In the genomic region with DNA sequence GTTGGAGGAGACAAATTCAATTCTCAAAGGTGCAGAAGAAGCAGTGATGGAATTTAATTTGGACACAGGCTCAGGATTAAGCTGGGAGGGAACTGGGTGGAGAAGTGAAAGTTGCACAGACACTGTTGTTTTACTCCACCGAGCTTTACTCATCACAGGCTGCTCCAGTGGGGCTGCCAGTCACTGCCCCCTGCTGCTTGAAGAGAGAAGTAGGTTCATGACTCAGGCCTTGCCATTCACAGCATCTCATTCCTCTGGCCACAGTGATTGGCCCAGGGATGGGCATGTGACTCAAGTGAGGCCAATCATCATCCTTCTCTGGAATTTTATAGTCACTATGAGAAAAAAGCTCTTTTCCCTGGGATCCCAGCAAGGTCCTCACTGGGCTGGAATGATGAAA, we compare ENCODE assay signal across 8 cellular contexts. TPM values are rescaled to one million over a fixed set of nuclear protein-coding genes. Genes with fewer than 3 reads are reported as not detected.
A peak's percentile ranks its signal among the peaks of the same experiment; 100 is the strongest.
DNase-seq lines count a peak whose midpoint lies in the region; ATAC-seq and TF ChIP-seq lines count a peak whose summit lies in the region.

No MANE protein-coding gene starts in this region.

- H4K91ac ChIP-seq in mesenchymal stem cell (ENCODE audit: low read length): no peak overlapping the region

- no peak overlapping the region for H3K4ac ChIP-seq in mesenchymal stem cell (ENCODE audit: low read depth in 1 of 2, low read length in 2 of 2)

- H3K27me3 ChIP-seq in Panc1 (ENCODE audit: control insufficient read depth, insufficient read depth, low read length): no peaks in the 10 kb centered on the region
- H3K27me3 ChIP-seq in mesenchymal stem cell (ENCODE audit: control insufficient read depth in 1 of 2, insufficient read depth in 1 of 2, low read length in 2 of 2): peaks cover 7 to 16% of the 10 kb centered on the region in 2 experiments

- CTCF ChIA-PET in Panc1 (lab: Charles Lee): interaction anchor here (0.5 kb wide), 1 partner anchor 153 kb away, joined by 3 read pairs; no protein-coding TSS in a partner anchor

- H3K9ac ChIP-seq in mesenchymal stem cell (ENCODE audit: low read length): no peak overlapping the region

- H3K27ac ChIP-seq in Panc1 (ENCODE audit: low read length) (no peak overlapping the region; the same call in 1 of the 2 replicates), mesenchymal stem cell (ENCODE audit: low read length, poor library complexity, severe bottlenecking) (no peak overlapping the region)

- in situ Hi-C loops in GM13977 (cut with MboI; ENCODE audit: low pct_unique_long_range_greater_than_20kb, low sequenced_read_pairs, unreplicated experiment): no loop called here
- in situ Hi-C loops in Panc1 (cut with HindIII; ENCODE audit: low pct_unique_long_range_greater_than_20kb, low sequenced_read_pairs): no loop called here

- 64% methylated on average over 1 of the region's 1 CpG for WGBS in mesenchymal stem cell

- H3K4me2 ChIP-seq in mesenchymal stem cell (ENCODE audit: low read length, poor library complexity, severe bottlenecking): no peak overlapping the region

- no peak overlapping the region for H2AK5ac ChIP-seq in mesenchymal stem cell (ENCODE audit: low read length, severe bottlenecking)

- H3K4me1 ChIP-seq in Panc1 (ENCODE audit: control insufficient read depth, insufficient read depth, low read length) (peaks cover 7% of the 10 kb centered on the region; the same call in 1 of the 2 replicates), mesenchymal stem cell (ENCODE audit: control insufficient read depth, insufficient read depth, low read depth, low read length) (no peaks in the 10 kb centered on the region)

- H3K18ac ChIP-seq in mesenchymal stem cell (ENCODE audit: low read depth in 1 of 2, low read length in 2 of 2): no peak overlapping the region

- POLR2A ChIA-PET in Panc1 (lab: Charles Lee): no interaction called here

- ATAC-seq in HG02884 (IDR thresholded peaks at IDR 0.05; ENCODE audit: unreplicated experiment) (peak; percentile 76), Panc1 (peak; percentile 83), HG03045 (IDR thresholded peaks at IDR 0.05; ENCODE audit: unreplicated experiment) (no peak)

- H2BK15ac ChIP-seq in mesenchymal stem cell (ENCODE audit: low read depth, poor library complexity, severe bottlenecking): no peak overlapping the region

- H2AFZ ChIP-seq in mesenchymal stem cell (ENCODE audit: low read depth, low read length): no peak overlapping the region

- no peak overlapping the region for H3K4me3 ChIP-seq in Panc1 (ENCODE audit: low read depth in 2 of 2, low read length in 2 of 2)
- H3K4me3 ChIP-seq in mesenchymal stem cell (ENCODE audit: insufficient read depth in 1 of 2, low read depth in 1 of 2, low read length in 2 of 2): no peak overlapping the region

- TF ChIP-seq CTCF in GM13977 (IDR thresholded peaks at IDR 0.05; ENCODE audit: extremely low read depth, insufficient read depth, missing control alignments) (peak; percentile 40), Panc1 (IDR thresholded peaks at IDR 0.05) (peak; percentile 28)

- no peak overlapping the region for H3K23ac ChIP-seq in mesenchymal stem cell (ENCODE audit: low read length in 2 of 2)

- no peak overlapping the region for H2BK12ac ChIP-seq in mesenchymal stem cell (ENCODE audit: low read length in 2 of 2)

- BruUV-seq in Panc1 (replicated peaks; lab: Mats Ljungman, UMichigan): no TSS peak

- no peaks in the 10 kb centered on the region for H3K9me3 ChIP-seq in Panc1 (ENCODE audit: control insufficient read depth, insufficient read depth, low read depth, low read length)
- H3K9me3 ChIP-seq in mesenchymal stem cell (ENCODE audit: control insufficient read depth, low read length): no peaks in the 10 kb centered on the region

- H3K36me3 ChIP-seq in Panc1 (ENCODE audit: control insufficient read depth, insufficient read depth, low read length) (no peaks in the 10 kb centered on the region), mesenchymal stem cell (ENCODE audit: control insufficient read depth in 1 of 2, insufficient read depth in 2 of 2, low read depth in 1 of 2, low read length in 2 of 2) (no peaks in the 10 kb centered on the region)

- no peak overlapping the region for H2BK5ac ChIP-seq in mesenchymal stem cell (ENCODE audit: low read depth, low read length, poor library complexity, severe bottlenecking)

- no peaks in the 10 kb centered on the region for H3K79me1 ChIP-seq in mesenchymal stem cell (replicated peaks; ENCODE audit: low read length, poor library complexity, severe bottlenecking)

- intact Hi-C loops in Panc1 (cut with micrococcal nuclease; ENCODE audit: unreplicated experiment): no loop called here

- no peak overlapping the region for H3K14ac ChIP-seq in mesenchymal stem cell (ENCODE audit: low read length in 2 of 2)

- H4K8ac ChIP-seq in mesenchymal stem cell (ENCODE audit: low read length): no peak overlapping the region

- H2BK120ac ChIP-seq in mesenchymal stem cell (ENCODE audit: low read depth, low read length): no peak overlapping the region

- DNase-seq in A172 (ENCODE audit: low spot score): peak; percentile 6
- peak; percentile 44 for DNase-seq in GM13977 (ENCODE audit: low spot score)
- no peak for DNase-seq in Panc1 (ENCODE audit: low read depth, low spot score)
- peak; percentile 54 for DNase-seq in activated naive CD4-positive, alpha-beta T cell treated with anti-CD3 and anti-CD28 coated beads, Interleukin-2, amount 50 U/mL, for 16 hours
- peak; percentile 19 for DNase-seq in mesenchymal stem cell
- no peak for DNase-seq in NCI-H2171 treated with DMSO at 0.1 percent for 48 hours (lab: John Stamatoyannopoulos, UW)

RNA-seq across cellular contexts. Expression of gene GNAO1, which starts 11.8 kb away (rescaled TPM):
- not detected in 2 replicates for total RNA-seq in A172 (2014; rRNA removed; shearing (Covaris generic))
- 33.4 TPM for total RNA-seq in Panc1 (2021; ENCODE audit: unreplicated experiment)
- 22.9 TPM for polyA plus RNA-seq in Panc1 (2012; ENCODE audit: insufficient read length)
- 2.0 TPM for polyA plus RNA-seq in mesenchymal stem cell (2013, experiment 1 of 2)
- 1.5 TPM for polyA plus RNA-seq in mesenchymal stem cell (2013, experiment 2 of 2)

Comparison
In these comparisons a context has a peak if more than half of its experiments do, and no peak if none do; other contexts are left out.
1. DNase-seq: peak in A172 (single experiment), GM13977 (single experiment), activated naive CD4-positive, alpha-beta T cell treated with anti-CD3 and anti-CD28 coated beads, Interleukin-2, amount 50 U/mL, for 16 hours (single experiment) and mesenchymal stem cell (single experiment); none in Panc1 (single experiment) and NCI-H2171 treated with DMSO at 0.1 percent for 48 hours (single experiment).
2. RNA of gene GNAO1, which starts 11.8 kb away (total RNA-seq): 33.4 TPM in Panc1 (single experiment); not detected in A172; every median in the first group is over 10 times any median in the second.